In the genomic region with DNA sequence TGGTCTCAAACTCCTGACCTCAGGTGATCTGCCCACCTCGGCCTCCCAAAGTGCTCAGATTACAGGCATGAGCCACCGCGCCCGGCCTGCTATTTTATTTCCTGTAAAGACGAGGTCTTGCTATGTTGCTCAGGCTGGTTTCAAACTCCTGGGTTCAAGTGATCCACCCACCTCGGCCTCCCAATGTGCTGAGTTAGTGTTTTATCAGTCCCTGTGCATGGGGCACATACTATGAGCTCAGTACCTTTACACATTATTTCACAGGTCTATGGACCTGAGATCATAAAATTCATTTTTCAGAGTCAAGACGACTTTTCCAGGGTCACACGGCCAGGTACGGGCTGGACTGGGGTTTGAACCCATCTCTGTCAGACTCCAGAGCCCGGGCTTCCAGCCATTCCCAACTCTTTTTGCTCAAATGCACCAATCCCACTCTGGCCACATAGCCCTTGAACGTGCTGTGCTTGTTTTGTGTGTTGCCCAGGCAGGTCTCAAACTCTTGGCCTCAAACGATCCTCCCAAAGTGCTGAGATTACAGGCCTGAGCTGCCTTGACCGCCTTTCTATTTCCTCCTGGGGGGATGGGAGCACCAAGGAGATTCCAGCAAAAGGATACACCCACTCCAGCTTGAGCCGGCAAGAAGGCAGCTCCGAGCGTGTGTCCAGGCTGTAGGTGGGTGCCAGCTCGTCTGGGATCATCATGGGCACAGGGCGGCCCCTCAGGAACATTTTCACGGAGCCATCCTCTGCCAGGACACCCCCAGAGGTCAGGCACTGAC, we compare ENCODE assay signal across 10 cellular contexts. TPM values are rescaled to one million over a fixed set of nuclear protein-coding genes. Genes with fewer than 3 reads are reported as not detected.
DNase-seq lines count a peak whose midpoint lies in the region; ATAC-seq, FAIRE-seq and TF ChIP-seq lines count a peak whose summit lies in the region.
"Had no signal": no experiment of that assay in that cellular context is flagged by ENCODE, and none has a peak within 500 bp of the region (broad histone marks: within the 10 kb centered on the region; RNA-seq: fewer than 3 reads in every experiment).

No MANE protein-coding gene starts in this region.

- peaks cover 3% of the 10 kb centered on the region for H3K79me2 ChIP-seq in keratinocyte (ENCODE audit: control insufficient read depth, insufficient read depth, low read length)

- dilution Hi-C loops in keratinocyte (cut with MboI; ENCODE audit: extremely low pct_ligation_motif_present, low sequenced_read_pairs): no loop called here

- H2AFZ ChIP-seq in keratinocyte (ENCODE audit: control insufficient read depth, low read length): no peak overlapping the region

- H3K27me3 Mint-ChIP-seq in activated naive CD4-positive, alpha-beta T cell treated with anti-CD3 and anti-CD28 coated beads for 36 hours (ENCODE audit: low read depth): no peaks in the 10 kb centered on the region
- H3K27me3 Mint-ChIP-seq in activated naive CD8-positive, alpha-beta T cell treated with anti-CD3 and anti-CD28 coated beads, Interleukin-2, amount 10 ng/mL, durations not matched to agents 7 days and 5 days: no peaks in the 10 kb centered on the region

- ATAC-seq in activated naive CD8-positive, alpha-beta T cell treated with anti-CD3 and anti-CD28 coated beads, Interleukin-2, amount 10 ng/mL, durations not matched to agents 7 days and 5 days (ENCODE audit: low read depth): no peak
- no peak for ATAC-seq in upper lobe of left lung (ENCODE audit: low FRiP score in 2 of 2)
- ATAC-seq in HG03135 (IDR thresholded peaks at IDR 0.05; ENCODE audit: unreplicated experiment): no peak
- no peak for ATAC-seq in HG03045 (IDR thresholded peaks at IDR 0.05; ENCODE audit: unreplicated experiment)

- H3K9me3 Mint-ChIP-seq in activated naive CD4-positive, alpha-beta T cell treated with anti-CD3 and anti-CD28 coated beads for 36 hours: no peaks in the 10 kb centered on the region
- H3K9me3 Mint-ChIP-seq in activated naive CD8-positive, alpha-beta T cell treated with anti-CD3 and anti-CD28 coated beads, Interleukin-2, amount 10 ng/mL, durations not matched to agents 7 days and 5 days: no peaks in the 10 kb centered on the region

- peak; percentile 48 for FAIRE-seq in keratinocyte (lab: Jason Lieb, UNC)

- no peaks in the 10 kb centered on the region for H4K20me1 ChIP-seq in keratinocyte (ENCODE audit: control insufficient read depth, extremely low read depth, insufficient read depth, low read length)

- H3K36me3 Mint-ChIP-seq in activated naive CD4-positive, alpha-beta T cell treated with anti-CD3 and anti-CD28 coated beads for 36 hours (ENCODE audit: low read depth): peaks cover 33% of the 10 kb centered on the region
- H3K36me3 Mint-ChIP-seq in activated naive CD8-positive, alpha-beta T cell treated with anti-CD3 and anti-CD28 coated beads, Interleukin-2, amount 10 ng/mL, durations not matched to agents 7 days and 5 days: peaks cover 3% of the 10 kb centered on the region

- peaks cover 28% of the 10 kb centered on the region for H3K4me1 Mint-ChIP-seq in activated naive CD4-positive, alpha-beta T cell treated with anti-CD3 and anti-CD28 coated beads for 36 hours (ENCODE audit: low read depth)
- peaks cover 24% of the 10 kb centered on the region for H3K4me1 Mint-ChIP-seq in activated naive CD8-positive, alpha-beta T cell treated with anti-CD3 and anti-CD28 coated beads, Interleukin-2, amount 10 ng/mL, durations not matched to agents 7 days and 5 days

- H3K27ac ChIP-seq in keratinocyte (ENCODE audit: control insufficient read depth, insufficient read depth, low read length) (peak overlapping the region; percentile 76), upper lobe of left lung (peak overlapping the region in 2 of 4 donors; percentile 81 to 82)

- TF ChIP-seq CTCF in keratinocyte (optimal IDR thresholded peaks at IDR 0.05 in 1 of 3, IDR thresholded peaks at IDR 0.05 in 1 of 3, conservative IDR thresholded peaks at IDR 0.05 in 1 of 3; ENCODE audit: extremely low read depth in 1 of 3, insufficient read depth in 2 of 3, low read length in 3 of 3) (no peak), upper lobe of left lung (IDR thresholded peaks at IDR 0.05) (no peak)

- DNase-seq in activated naive CD4-positive, alpha-beta T cell treated with anti-CD3 and anti-CD28 coated beads for 36 hours: no peak
- no peak for DNase-seq in activated naive CD4-positive, alpha-beta T cell treated with Interleukin-2 at 50 U/mL for 16 hours
- no peak for DNase-seq in activated naive CD8-positive, alpha-beta T cell treated with anti-CD3 and anti-CD28 coated beads, Interleukin-2, amount 10 ng/mL, durations not matched to agents 7 days and 5 days
- DNase-seq in keratinocyte (ENCODE audit: low read depth, low spot score) (no peak), upper lobe of left lung (peak in 1 of 2 donors; percentile 40), anterior cingulate cortex (lab: John Stamatoyannopoulos, UW) (no peak)
- DNase-seq: DMS153, NCI-H2227 treated with DMSO at 0.1 percent for 48 hours had no signal

- H3K36me3 ChIP-seq in keratinocyte (ENCODE audit: control insufficient read depth in 2 of 2, extremely low read depth in 1 of 2, insufficient read depth in 2 of 2, low read length in 2 of 2) (peaks cover 0 to 2% of the 10 kb centered on the region in 2 experiments), upper lobe of left lung (no peaks in the 10 kb centered on the region)

- H3K9me1 ChIP-seq in keratinocyte (ENCODE audit: control insufficient read depth, extremely low read depth, insufficient read depth, low read length): peaks cover 2% of the 10 kb centered on the region

- no peaks in the 10 kb centered on the region for H3K27me3 ChIP-seq in keratinocyte (ENCODE audit: control insufficient read depth, extremely low read depth, insufficient read depth, low read length)
- H3K27me3 ChIP-seq in upper lobe of left lung: no peaks in the 10 kb centered on the region

- intact Hi-C loops in activated naive CD4-positive, alpha-beta T cell treated with anti-CD3 and anti-CD28 coated beads for 36 hours (cut with micrococcal nuclease): no loop called here

- no peak overlapping the region for H3K27ac Mint-ChIP-seq in activated naive CD4-positive, alpha-beta T cell treated with anti-CD3 and anti-CD28 coated beads for 36 hours
- H3K27ac Mint-ChIP-seq in activated naive CD8-positive, alpha-beta T cell treated with anti-CD3 and anti-CD28 coated beads, Interleukin-2, amount 10 ng/mL, durations not matched to agents 7 days and 5 days: no peak overlapping the region

- H3K4me1 ChIP-seq in keratinocyte (ENCODE audit: control insufficient read depth, extremely low read depth, insufficient read depth, low read length) (peaks cover 36% of the 10 kb centered on the region), upper lobe of left lung (peaks cover 34 to 48% (median 41%) of the 10 kb centered on the region in 4 donors)

- H3K4me2 ChIP-seq in keratinocyte (ENCODE audit: control insufficient read depth, extremely low read depth, insufficient read depth, low read depth, low read length): peak overlapping the region; percentile 65

- H3K4me3 ChIP-seq in keratinocyte (ENCODE audit: control insufficient read depth in 2 of 3, extremely low read depth in 1 of 3, insufficient read depth in 2 of 3, low read depth in 1 of 3, low read length in 3 of 3): peak overlapping the region; percentile 48 to 78 (median 69)
- peak overlapping the region in 3 of 4 donors; percentile 67 to 78 (median 69) for H3K4me3 ChIP-seq in upper lobe of left lung

- peak overlapping the region; percentile 77 for H3K9ac ChIP-seq in keratinocyte (ENCODE audit: control insufficient read depth, extremely low read depth, insufficient read depth, low read length)

- WGBS in upper lobe of left lung, 2 donors: 69 to 79% methylated on average over 16 to 19 of the region's 19 CpGs

- H3K4me3 Mint-ChIP-seq in activated naive CD4-positive, alpha-beta T cell treated with anti-CD3 and anti-CD28 coated beads for 36 hours: peak overlapping the region; percentile 92
- H3K4me3 Mint-ChIP-seq in activated naive CD8-positive, alpha-beta T cell treated with anti-CD3 and anti-CD28 coated beads, Interleukin-2, amount 10 ng/mL, durations not matched to agents 7 days and 5 days: peak overlapping the region; percentile 95

- POLR2A ChIA-PET in activated naive CD8-positive, alpha-beta T cell treated with anti-CD3 and anti-CD28 coated beads, Interleukin-2, amount 10 ng/mL, durations not matched to agents 7 days and 5 days (lab: Charles Lee): interaction anchor here (0.7 to 1.6 kb wide), 4 partner anchors 12 to 130 kb away, joined by 3 to 5 read pairs (median 4); no protein-coding TSS in a partner anchor

- CTCF ChIA-PET in activated naive CD4-positive, alpha-beta T cell treated with anti-CD3 and anti-CD28 coated beads for 36 hours (lab: Charles Lee): interaction anchor here (0.9 to 1.0 kb wide), 2 partner anchors 15 to 80 kb away, joined by 3 to 4 read pairs; no protein-coding TSS in a partner anchor

- no peak for TF ChIP-seq EP300 in upper lobe of left lung (IDR thresholded peaks at IDR 0.05)

- no peak for TF ChIP-seq POLR2A in upper lobe of left lung (IDR thresholded peaks at IDR 0.05)

- H3K9me3 ChIP-seq in keratinocyte (ENCODE audit: control insufficient read depth, low read depth, low read length) (no peaks in the 10 kb centered on the region), upper lobe of left lung (no peaks in the 10 kb centered on the region)

RNA-seq across cellular contexts. Expression of a gene that starts 1.1 kb away (rescaled TPM):
- 100 to 1,000 TPM; 145 to 159 TPM for total RNA-seq in activated naive CD4-positive, alpha-beta T cell treated with anti-CD3 and anti-CD28 coated beads for 36 hours
- total RNA-seq in activated naive CD8-positive, alpha-beta T cell treated with anti-CD3 and anti-CD28 coated beads, Interleukin-2, amount 10 ng/mL, durations not matched to agents 7 days and 5 days: 10 to 100 TPM; 93.1 to 94.2 TPM
- 35.4 to 43.4 TPM (median 41.8 TPM) in 3 replicates for polyA plus RNA-seq in keratinocyte
- 28.3 TPM for polyA plus RNA-seq in keratinocyte (2011; ENCODE audit: low read depth)
- 29.3 and 42.9 TPM in 2 replicates for polyA plus RNA-seq in keratinocyte (2011; cell fraction: cytosol; rRNA removed)
- polyA plus RNA-seq in keratinocyte (2011; cell fraction: nucleus; rRNA removed): 134 and 138 TPM in 2 replicates
- polyA plus RNA-seq in keratinocyte (2012; ENCODE audit: low replicate concordance): 65.7 and 69.9 TPM in 2 replicates
- polyA minus RNA-seq in keratinocyte: 48.2 to 87.1 TPM (median 56.6 TPM) in 3 replicates
- 85.9 TPM for polyA minus RNA-seq in keratinocyte (2011; cell fraction: cytosol; rRNA and poly(A)+ RNA removed)
- 38.8 and 46.1 TPM in 2 replicates for polyA minus RNA-seq in keratinocyte (2011; cell fraction: nucleus; rRNA and poly(A)+ RNA removed)
- total RNA-seq in upper lobe of left lung: 10 to 100 TPM; 34.1 to 70.2 (median 48.2) TPM

RNA-seq across cellular contexts. Expression of a gene that starts 29.9 kb away (rescaled TPM):
- total RNA-seq in activated naive CD4-positive, alpha-beta T cell treated with anti-CD3 and anti-CD28 coated beads for 36 hours: 1 to 10 TPM; 1.8 to 2.3 TPM
- total RNA-seq in activated naive CD8-positive, alpha-beta T cell treated with anti-CD3 and anti-CD28 coated beads, Interleukin-2, amount 10 ng/mL, durations not matched to agents 7 days and 5 days: 10 to 100 TPM; 18.4 to 19.3 TPM
- 0.97 to 2.2 TPM (median 1.4 TPM) in 3 replicates for polyA plus RNA-seq in keratinocyte
- 2.6 TPM for polyA plus RNA-seq in keratinocyte (2011; ENCODE audit: low read depth)
- polyA plus RNA-seq in keratinocyte (2011; cell fraction: cytosol; rRNA removed): 0.13 and 0.23 TPM in 2 replicates
- polyA plus RNA-seq in keratinocyte (2011; cell fraction: nucleus; rRNA removed): 5.9 and 9.2 TPM in 2 replicates
- polyA plus RNA-seq in keratinocyte (2012; ENCODE audit: low replicate concordance): 1.0 and 5.6 TPM in 2 replicates
- polyA minus RNA-seq in keratinocyte: 1.0 to 3.0 TPM in 2 of 3 replicates, not detected in the other
- polyA minus RNA-seq in keratinocyte (2011; cell fraction: cytosol; rRNA and poly(A)+ RNA removed): not detected
- polyA minus RNA-seq in keratinocyte (2011; cell fraction: nucleus; rRNA and poly(A)+ RNA removed): 2.3 and 4.0 TPM in 2 replicates
- total RNA-seq in upper lobe of left lung: 10 to 100 TPM in 1 of 6 donors, 1 to 10 TPM in 5; 2.9 to 17.8 (median 6.0) TPM

RNA-seq across cellular contexts. Expression of a gene that starts 36.1 kb away (rescaled TPM):
- not detected for total RNA-seq in activated naive CD4-positive, alpha-beta T cell treated with anti-CD3 and anti-CD28 coated beads for 36 hours
- total RNA-seq in activated naive CD8-positive, alpha-beta T cell treated with anti-CD3 and anti-CD28 coated beads, Interleukin-2, amount 10 ng/mL, durations not matched to agents 7 days and 5 days: not detected
- polyA plus RNA-seq in keratinocyte: 0.13 to 0.14 TPM in 2 of 3 replicates, not detected in the other
- polyA plus RNA-seq in keratinocyte (2011; ENCODE audit: low read depth): not detected
- 0.03 TPM in 1 of 2 replicates, not detected in the other for polyA plus RNA-seq in keratinocyte (2011; cell fraction: cytosol; rRNA removed)
- polyA plus RNA-seq in keratinocyte (2011; cell fraction: nucleus; rRNA removed): 0.40 TPM in 1 of 2 replicates, not detected in the other
- polyA plus RNA-seq in keratinocyte (2012; ENCODE audit: low replicate concordance): 0.04 TPM in 1 of 2 replicates, not detected in the other
- polyA minus RNA-seq in keratinocyte: 0.07 TPM in 1 of 3 replicates, not detected in the others
- not detected for polyA minus RNA-seq in keratinocyte (2011; cell fraction: cytosol; rRNA and poly(A)+ RNA removed)
- polyA minus RNA-seq in keratinocyte (2011; cell fraction: nucleus; rRNA and poly(A)+ RNA removed): not detected in 2 replicates
- 10 to 100 TPM in 2 of 6 donors, 1 to 10 TPM in 4; 1.0 to 22.1 (median 6.8) TPM for total RNA-seq in upper lobe of left lung

RNA-seq across cellular contexts. Expression of a gene that starts 53.5 kb away (rescaled TPM):
- 10 to 100 TPM; 12.4 to 12.7 TPM for total RNA-seq in activated naive CD4-positive, alpha-beta T cell treated with anti-CD3 and anti-CD28 coated beads for 36 hours
- 10 to 100 TPM; 10.6 to 11.8 TPM for total RNA-seq in activated naive CD8-positive, alpha-beta T cell treated with anti-CD3 and anti-CD28 coated beads, Interleukin-2, amount 10 ng/mL, durations not matched to agents 7 days and 5 days
- 11.9 to 16.5 TPM (median 16.5 TPM) in 3 replicates for polyA plus RNA-seq in keratinocyte
- 1.5 TPM for polyA plus RNA-seq in keratinocyte (2011; ENCODE audit: low read depth)
- 17.6 and 18.3 TPM in 2 replicates for polyA plus RNA-seq in keratinocyte (2011; cell fraction: cytosol; rRNA removed)
- 16.5 and 23.5 TPM in 2 replicates for polyA plus RNA-seq in keratinocyte (2011; cell fraction: nucleus; rRNA removed)
- 5.5 and 11.4 TPM in 2 replicates for polyA plus RNA-seq in keratinocyte (2012; ENCODE audit: low replicate concordance)
- 14.4 to 24.5 TPM (median 20.5 TPM) in 3 replicates for polyA minus RNA-seq in keratinocyte
- 9.2 TPM for polyA minus RNA-seq in keratinocyte (2011; cell fraction: cytosol; rRNA and poly(A)+ RNA removed)
- 5.6 and 10.1 TPM in 2 replicates for polyA minus RNA-seq in keratinocyte (2011; cell fraction: nucleus; rRNA and poly(A)+ RNA removed)
- 10 to 100 TPM in 5 of 6 donors, 1 to 10 TPM in 1; 9.9 to 14.3 (median 12.7) TPM for total RNA-seq in upper lobe of left lung

RNA-seq across cellular contexts. Expression of a gene that starts 53.7 kb away (rescaled TPM):
- 100 to 1,000 TPM; 976 to 988 TPM for total RNA-seq in activated naive CD4-positive, alpha-beta T cell treated with anti-CD3 and anti-CD28 coated beads for 36 hours
- 100 to 1,000 TPM; 520 to 523 TPM for total RNA-seq in activated naive CD8-positive, alpha-beta T cell treated with anti-CD3 and anti-CD28 coated beads, Interleukin-2, amount 10 ng/mL, durations not matched to agents 7 days and 5 days
- 511 to 1,051 TPM (median 836 TPM) in 3 replicates for polyA plus RNA-seq in keratinocyte
- polyA plus RNA-seq in keratinocyte (2011; ENCODE audit: low read depth): 66.7 TPM
- 566 and 587 TPM in 2 replicates for polyA plus RNA-seq in keratinocyte (2011; cell fraction: cytosol; rRNA removed)
- polyA plus RNA-seq in keratinocyte (2011; cell fraction: nucleus; rRNA removed): 147 and 148 TPM in 2 replicates
- polyA plus RNA-seq in keratinocyte (2012; ENCODE audit: low replicate concordance): 347 and 735 TPM in 2 replicates
- polyA minus RNA-seq in keratinocyte: 103 to 227 TPM (median 175 TPM) in 3 replicates
- polyA minus RNA-seq in keratinocyte (2011; cell fraction: cytosol; rRNA and poly(A)+ RNA removed): 172 TPM
- 27.3 and 43.0 TPM in 2 replicates for polyA minus RNA-seq in keratinocyte (2011; cell fraction: nucleus; rRNA and poly(A)+ RNA removed)
- total RNA-seq in upper lobe of left lung: 100 to 1,000 TPM in 5 of 6 donors, 10 to 100 TPM in 1; 58.7 to 261 (median 161) TPM
